1 cellular context compared by ENCODE assay signal in genomic region chr1:89484097-89485038, GRCh38.
TF ChIP-seq lines count a peak whose summit lies in the region.

No MANE protein-coding gene starts in this region.

TF ChIP-seq in GM12878, 131 proteins besides CTCF, POLR2A, EP300 and RAD21 (continued from another document):
- peak; percentile 78 for TF ChIP-seq PKNOX1 (IDR thresholded peaks at IDR 0.05)
- TF ChIP-seq NFYA (IDR thresholded peaks at IDR 0.05; ENCODE audit: borderline replicate concordance, low read depth, low read length) = no peak
- no peak for TF ChIP-seq DPF2 (IDR thresholded peaks at IDR 0.05)
- no peak for TF ChIP-seq NBN (IDR thresholded peaks at IDR 0.05)
- no peak for TF ChIP-seq FOS (IDR thresholded peaks at IDR 0.05; ENCODE audit: borderline replicate concordance, extremely low read depth, insufficient read length)
- TF ChIP-seq SMC3 (IDR thresholded peaks at IDR 0.05; ENCODE audit: borderline replicate concordance, low read length) = no peak
- no peak for TF ChIP-seq ELK1 (IDR thresholded peaks at IDR 0.05; ENCODE audit: low read depth, low read length)
- peak; percentile 23; the same call in 1 of the 2 replicates for TF ChIP-seq SPI1 (IDR thresholded peaks at IDR 0.05; ENCODE audit: borderline replicate concordance, insufficient read depth, low read depth, low read length)
- no peak for TF ChIP-seq SUPT20H (IDR thresholded peaks at IDR 0.05; ENCODE audit: borderline replicate concordance, control insufficient read depth, low read depth, low read length)
- no peak for TF ChIP-seq MYC (IDR thresholded peaks at IDR 0.05; ENCODE audit: insufficient read depth, insufficient read length, insufficient replicate concordance, low read length, severe bottlenecking)
- TF ChIP-seq ZNF622 (IDR thresholded peaks at IDR 0.05) = no peak
- TF ChIP-seq REST (IDR thresholded peaks at IDR 0.05; ENCODE audit: low read depth, low read length) = no peak
- TF ChIP-seq ZBTB4 (CRISPR knock-in tag; IDR thresholded peaks at IDR 0.05) = no peak
